ENCODE assay signal across 1 cellular context in genomic region chr17:31469959-31470358, GRCh38.
TF ChIP-seq lines count a peak whose summit lies in the region.

No MANE protein-coding gene starts in this region.

TF ChIP-seq in H1, 55 proteins besides CTCF, POLR2A, EP300 and RAD21 (continued from another document):
- no peak for TF ChIP-seq GTF2F1 (IDR thresholded peaks at IDR 0.05; ENCODE audit: borderline replicate concordance, low read depth, low read length)
- no peak for TF ChIP-seq SUZ12 (IDR thresholded peaks at IDR 0.05; ENCODE audit: low read length)
- TF ChIP-seq CREB1 (IDR thresholded peaks at IDR 0.05), result no peak
- TF ChIP-seq RNF2 (IDR thresholded peaks at IDR 0.05; ENCODE audit: borderline replicate concordance, low read depth, low read length, missing control alignments, poor library complexity, severe bottlenecking), result no peak
- TF ChIP-seq EZH2 (IDR thresholded peaks at IDR 0.05; ENCODE audit: low read depth, low read length, severe bottlenecking), result no peak
- TF ChIP-seq SP2 (IDR thresholded peaks at IDR 0.05; ENCODE audit: low read length), result no peak
- TF ChIP-seq CTBP2 (IDR thresholded peaks at IDR 0.05; ENCODE audit: borderline replicate concordance, insufficient read depth, insufficient read length, low read length), result peak; percentile 38
- TF ChIP-seq ASH2L (IDR thresholded peaks at IDR 0.05; ENCODE audit: low read length), result no peak
- TF ChIP-seq SP4 (IDR thresholded peaks at IDR 0.05; ENCODE audit: low read length), result no peak
- TF ChIP-seq ATF3 (IDR thresholded peaks at IDR 0.05; ENCODE audit: insufficient read depth, low read depth, low read length), result no peak
- no peak for TF ChIP-seq RBBP5 (IDR thresholded peaks at IDR 0.05; ENCODE audit: borderline replicate concordance, low read depth, low read length)
- TF ChIP-seq GABPA (IDR thresholded peaks at IDR 0.05; ENCODE audit: borderline replicate concordance, insufficient read depth, low read length), result no peak
- no peak for TF ChIP-seq MAFK (IDR thresholded peaks at IDR 0.05; ENCODE audit: low read depth, low read length)
- TF ChIP-seq KDM5A (IDR thresholded peaks at IDR 0.05; ENCODE audit: low read length), result no peak
- TF ChIP-seq NRF1 (IDR thresholded peaks at IDR 0.05; ENCODE audit: low read depth, low read length), result no peak
- no peak for TF ChIP-seq BRCA1 (IDR thresholded peaks at IDR 0.05; ENCODE audit: low read depth, low read length)
- TF ChIP-seq TCF12 (IDR thresholded peaks at IDR 0.05; ENCODE audit: low read depth, low read length), result no peak
- no peak for TF ChIP-seq SP1 (IDR thresholded peaks at IDR 0.05; ENCODE audit: low read depth, low read length)
